In genomic region chr13:39415403-39415802, GRCh38 we compare ENCODE assay signal across 9 cellular contexts.
DNase-seq lines count a peak whose midpoint lies in the region; ATAC-seq and TF ChIP-seq lines count a peak whose summit lies in the region.
"Had no signal": no experiment of that assay in that cellular context is flagged by ENCODE, and none has a peak within 500 bp of the region (broad histone marks: within the 10 kb centered on the region; RNA-seq: fewer than 3 reads in every experiment).

No MANE protein-coding gene starts in this region.

- H3K4me2 ChIP-seq in OCI-LY3 (ENCODE audit: low read length): peak overlapping the region; percentile 79

- peaks cover 82% of the 10 kb centered on the region for H3K4me1 ChIP-seq in OCI-LY3 (ENCODE audit: low read length)
- H3K4me1 ChIP-seq: parathyroid adenoma had no signal

- peak overlapping the region; percentile 31; the same call in 1 of the 2 replicates for H2AFZ ChIP-seq in OCI-LY3 (ENCODE audit: low read depth, low read length)
- H2AFZ ChIP-seq: parathyroid adenoma had no signal

- no peaks in the 10 kb centered on the region for H3K9me3 ChIP-seq in OCI-LY3 (ENCODE audit: insufficient read depth, low read length)

- ATAC-seq in natural killer cell treated with Interleukin-12 subunit alpha and Interleukin-12 subunit beta and Interleukin-15 and Interleukin-18, amount 100 ng/mL, for 72 hours: no peak
- ATAC-seq in GM19324 (IDR thresholded peaks at IDR 0.05; ENCODE audit: low FRiP score, unreplicated experiment): no peak

- TF ChIP-seq CTCF in GM20000 (IDR thresholded peaks at IDR 0.05; ENCODE audit: extremely low read depth, missing control alignments): peak; percentile 8
- peak; percentile 95 for TF ChIP-seq CTCF in OCI-LY3 (IDR thresholded peaks at IDR 0.05; ENCODE audit: low read depth, low read length)
- TF ChIP-seq CTCF in osteocyte (IDR thresholded peaks at IDR 0.05): peak; percentile 53

- H3K27me3 Mint-ChIP-seq in osteocyte (ENCODE audit: unreplicated experiment): no peaks in the 10 kb centered on the region
- no peaks in the 10 kb centered on the region for H3K27me3 Mint-ChIP-seq in natural killer cell treated with Interleukin-12 subunit alpha and Interleukin-12 subunit beta and Interleukin-15 and Interleukin-18, amount 100 ng/mL, for 72 hours

- H3K9me3 Mint-ChIP-seq in osteocyte (ENCODE audit: unreplicated experiment): no peaks in the 10 kb centered on the region
- H3K9me3 Mint-ChIP-seq in natural killer cell treated with Interleukin-12 subunit alpha and Interleukin-12 subunit beta and Interleukin-15 and Interleukin-18, amount 100 ng/mL, for 72 hours: no peaks in the 10 kb centered on the region
- H3K9me3 Mint-ChIP-seq: T-helper 1 cell treated with Interleukin-12 subunit alpha and Interleukin-12 subunit beta and Interleukin-4 antibody, amounts not matched to agents 30 μg/mL and 1 μg/mL, for 36 hours had no signal

- peaks cover 9% of the 10 kb centered on the region for H3K36me3 Mint-ChIP-seq in osteocyte (ENCODE audit: unreplicated experiment)
- no peaks in the 10 kb centered on the region for H3K36me3 Mint-ChIP-seq in natural killer cell treated with Interleukin-12 subunit alpha and Interleukin-12 subunit beta and Interleukin-15 and Interleukin-18, amount 100 ng/mL, for 72 hours

- DNase-seq in GM20000 (ENCODE audit: low spot score): no peak
- DNase-seq in fibroblast of gingiva (ENCODE audit: low read depth): peak; percentile 49
- no peak for DNase-seq in osteocyte (ENCODE audit: extremely low spot score, unreplicated experiment)
- DNase-seq in natural killer cell treated with Interleukin-12 subunit alpha and Interleukin-12 subunit beta and Interleukin-15 and Interleukin-18, amount 100 ng/mL, for 72 hours (ENCODE audit: low spot score): no peak
- no peak for DNase-seq in GOT3 (lab: John Stamatoyannopoulos, UW)

- H3K36me3 ChIP-seq in OCI-LY3 (replicated peaks; ENCODE audit: low read depth, low read length): peaks cover 5% of the 10 kb centered on the region

- peak overlapping the region; percentile 76 for H3K27ac Mint-ChIP-seq in osteocyte (ENCODE audit: unreplicated experiment)
- no peak overlapping the region for H3K27ac Mint-ChIP-seq in natural killer cell treated with Interleukin-12 subunit alpha and Interleukin-12 subunit beta and Interleukin-15 and Interleukin-18, amount 100 ng/mL, for 72 hours
- H3K27ac Mint-ChIP-seq: T-helper 1 cell treated with Interleukin-12 subunit alpha and Interleukin-12 subunit beta and Interleukin-4 antibody, amounts not matched to agents 30 μg/mL and 1 μg/mL, for 36 hours had no signal

- H3K9ac ChIP-seq in OCI-LY3 (ENCODE audit: low read length): peak overlapping the region; percentile 73
- H3K9ac ChIP-seq: parathyroid adenoma had no signal

- H3K27me3 ChIP-seq in OCI-LY3 (ENCODE audit: low read depth, low read length): no peaks in the 10 kb centered on the region

- H3K4me1 Mint-ChIP-seq in osteocyte (ENCODE audit: unreplicated experiment): peaks cover 76% of the 10 kb centered on the region
- H3K4me1 Mint-ChIP-seq in natural killer cell treated with Interleukin-12 subunit alpha and Interleukin-12 subunit beta and Interleukin-15 and Interleukin-18, amount 100 ng/mL, for 72 hours (ENCODE audit: low read depth in 2 of 2): no peaks in the 10 kb centered on the region

- peak overlapping the region; percentile 91 for H3K27ac ChIP-seq in OCI-LY3 (ENCODE audit: low read length)
- H3K27ac ChIP-seq: parathyroid adenoma had no signal

- peak overlapping the region; percentile 7 for H3K4me3 Mint-ChIP-seq in osteocyte (ENCODE audit: unreplicated experiment)
- no peak overlapping the region for H3K4me3 Mint-ChIP-seq in natural killer cell treated with Interleukin-12 subunit alpha and Interleukin-12 subunit beta and Interleukin-15 and Interleukin-18, amount 100 ng/mL, for 72 hours
- H3K4me3 Mint-ChIP-seq: T-helper 1 cell treated with Interleukin-12 subunit alpha and Interleukin-12 subunit beta and Interleukin-4 antibody, amounts not matched to agents 30 μg/mL and 1 μg/mL, for 36 hours had no signal

- peaks cover 7% of the 10 kb centered on the region; the same call in 1 of the 2 replicates for H3K79me2 ChIP-seq in OCI-LY3 (ENCODE audit: low read length)
- H3K79me2 ChIP-seq: parathyroid adenoma had no signal

- no peaks in the 10 kb centered on the region for H4K20me1 ChIP-seq in OCI-LY3 (ENCODE audit: insufficient read depth, low read length)

- peak overlapping the region; percentile 42 for H3K4me3 ChIP-seq in OCI-LY3 (ENCODE audit: low read length)

Comparison
In these comparisons a context has a peak if more than half of its experiments do, and no peak if none do; other contexts are left out.
1. CTCF ChIP-seq: peak in every context shown above with its lines; median percentile 95 in OCI-LY3; 53 in osteocyte; 8 in GM20000.